8 cellular contexts compared by ENCODE assay signal in the genomic region with DNA sequence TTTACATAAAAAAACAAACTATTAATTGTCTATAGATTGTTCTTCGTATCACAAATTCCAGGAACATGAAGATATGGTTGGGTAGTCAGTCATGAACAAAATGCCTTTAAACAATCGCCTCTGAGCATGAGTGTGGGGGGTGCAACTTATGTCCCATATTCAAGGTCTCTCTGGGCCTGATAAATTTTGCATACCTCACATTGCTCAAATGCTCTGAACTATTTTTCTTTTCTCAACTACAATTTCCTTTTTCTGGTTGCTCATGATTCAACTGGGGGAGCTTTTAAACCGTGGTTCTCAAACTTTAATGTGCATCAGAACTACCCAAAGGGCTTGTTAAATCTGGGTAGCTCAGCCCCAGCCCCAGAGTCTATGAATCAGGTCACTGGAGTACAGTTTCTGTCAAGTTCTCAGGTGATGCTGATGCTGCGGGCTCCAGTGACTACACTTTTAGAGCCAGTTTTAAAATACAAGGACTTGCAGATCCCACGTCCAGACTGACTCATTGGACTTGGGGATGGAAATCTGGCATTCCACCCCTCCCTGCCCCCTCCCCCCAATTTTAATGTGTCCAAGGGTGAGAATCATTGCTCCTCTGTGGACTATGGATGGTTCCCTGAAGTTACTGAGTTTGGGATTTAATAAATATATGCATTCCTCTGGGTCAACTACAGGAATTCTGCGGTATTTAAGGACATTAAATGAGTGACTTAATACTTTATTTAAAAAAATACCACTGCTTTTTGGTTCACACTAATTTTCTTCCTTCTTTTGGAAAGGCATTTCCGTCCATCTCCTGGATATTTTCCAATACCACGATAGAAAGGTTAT. TPM values are rescaled to one million over a fixed set of nuclear protein-coding genes. Genes with fewer than 3 reads are reported as not detected.
DNase-seq lines count a peak whose midpoint lies in the region; ATAC-seq and TF ChIP-seq lines count a peak whose summit lies in the region.

No MANE protein-coding gene starts in this region.

- TF ChIP-seq CTCF in H9 (conservative IDR thresholded peaks at IDR 0.05), result no peak
- no peak for TF ChIP-seq CTCF in GM10266 (IDR thresholded peaks at IDR 0.05; ENCODE audit: control insufficient read depth, insufficient read depth, low read depth, missing control alignments)

- H3K4me3 Mint-ChIP-seq in H9, result peak overlapping the region; percentile 77 to 93
- H3K4me3 Mint-ChIP-seq in activated CD4-positive, alpha-beta memory T cell treated with anti-CD3 and anti-CD28 coated beads, Interleukin-2, amount 10 ng/mL, durations not matched to agents 7 days and 5 days, result peak overlapping the region; percentile 51

- no peak for DNase-seq in H9
- no peak for DNase-seq in activated CD4-positive, alpha-beta memory T cell treated with anti-CD3 and anti-CD28 coated beads, Interleukin-2, amount 10 ng/mL, durations not matched to agents 7 days and 5 days
- DNase-seq in germinal center (ENCODE audit: low spot score), result peak; percentile 6
- no peak for DNase-seq in NCI-H1092 treated with DMSO at 0.1 percent for 48 hours (lab: John Stamatoyannopoulos, UW)
- DNase-seq in GM10266 (ENCODE audit: extremely low spot score), result no peak
- no peak for DNase-seq in NCI-H82 treated with DMSO at 0.1 percent for 48 hours (lab: John Stamatoyannopoulos, UW; ENCODE audit: unreplicated experiment)

- no peak overlapping the region for H4K8ac ChIP-seq in H9 (replicated peaks; ENCODE audit: insufficient read length, low read depth, low read length)

- no peak overlapping the region for H3K18ac ChIP-seq in H9 (ENCODE audit: insufficient read length, low read depth, low read length)

- 0 out of 2 replicates have a peak, but pooled peaks cover 5% of the 10 kb centered on the region for H3K4me1 ChIP-seq in H9 (ENCODE audit: insufficient read depth, low read length)

- H2AFZ ChIP-seq in H9 (ENCODE audit: low read length), result no peak overlapping the region

- no peak overlapping the region for H2BK5ac ChIP-seq in H9 (ENCODE audit: insufficient read length, low read length)

- H3K9me3 ChIP-seq in H9 (ENCODE audit: control insufficient read depth, low read depth, low read length), result no peaks in the 10 kb centered on the region

- no peaks in the 10 kb centered on the region for H3K27me3 Mint-ChIP-seq in H9 (ENCODE audit: low read depth)
- no peaks in the 10 kb centered on the region for H3K27me3 Mint-ChIP-seq in activated CD4-positive, alpha-beta memory T cell treated with anti-CD3 and anti-CD28 coated beads, Interleukin-2, amount 10 ng/mL, durations not matched to agents 7 days and 5 days

- ATAC-seq in HG03135 (IDR thresholded peaks at IDR 0.05; ENCODE audit: unreplicated experiment), result no peak

- CTCF ChIA-PET in activated CD4-positive, alpha-beta memory T cell treated with anti-CD3 and anti-CD28 coated beads, Interleukin-2, amount 10 ng/mL, durations not matched to agents 7 days and 5 days (lab: Charles Lee), result no interaction called here

- H3T11ph ChIP-seq in H9 (ENCODE audit: low read length), result no peak overlapping the region

- H3K79me2 ChIP-seq in H9 (ENCODE audit: insufficient read depth, low read length), result peaks cover 2% of the 10 kb centered on the region; the same call in 1 of the 2 replicates

- no peaks in the 10 kb centered on the region for H3K79me1 ChIP-seq in H9 (ENCODE audit: insufficient read depth, low read depth, low read length, poor library complexity, severe bottlenecking)

- no peak overlapping the region for H2AK5ac ChIP-seq in H9 (ENCODE audit: insufficient read length, low read length)

- no peak overlapping the region for H2BK15ac ChIP-seq in H9 (ENCODE audit: low read depth, low read length)

- no peak overlapping the region for H4K5ac ChIP-seq in H9 (ENCODE audit: insufficient read length, low read depth, low read length)

- H3K23ac ChIP-seq in H9 (ENCODE audit: insufficient read length, low read depth, low read length), result no peak overlapping the region

- H3K56ac ChIP-seq in H9 (ENCODE audit: insufficient read length, low read depth, low read length), result no peak overlapping the region

- no peak overlapping the region for H3K9ac ChIP-seq in H9 (ENCODE audit: extremely low read depth, insufficient read length, low read length)

- WGBS in H9 (ENCODE audit: extremely low coverage, insufficient read length, low lambda C conversion rate), result no CpG with 5 or more reads among the region's 8 CpGs

- H3K27ac Mint-ChIP-seq in H9, result peak overlapping the region in 1 of 3 experiments; percentile 82; a peak in 1 of 7 replicates
- no peak overlapping the region for H3K27ac Mint-ChIP-seq in activated CD4-positive, alpha-beta memory T cell treated with anti-CD3 and anti-CD28 coated beads, Interleukin-2, amount 10 ng/mL, durations not matched to agents 7 days and 5 days

- H3K4me2 ChIP-seq in H9 (ENCODE audit: insufficient read depth, insufficient read length, low read length), result peak overlapping the region; percentile 71

- peaks cover 7% of the 10 kb centered on the region for H3K23me2 ChIP-seq in H9 (ENCODE audit: insufficient read length, low read depth, low read length, poor library complexity, severe bottlenecking)

- no peak overlapping the region for H2BK120ac ChIP-seq in H9 (ENCODE audit: low read depth, low read length, poor library complexity, severe bottlenecking)

- H3K36me3 Mint-ChIP-seq in H9 (ENCODE audit: insufficient read depth in 1 of 3, low read depth in 3 of 3), result no peaks in the 10 kb centered on the region
- H3K36me3 Mint-ChIP-seq in activated CD4-positive, alpha-beta memory T cell treated with anti-CD3 and anti-CD28 coated beads, Interleukin-2, amount 10 ng/mL, durations not matched to agents 7 days and 5 days (ENCODE audit: low read depth), result peaks cover 10% of the 10 kb centered on the region

- peaks cover 44 to 46% of the 10 kb centered on the region in 2 experiments for H3K4me1 Mint-ChIP-seq in H9
- peaks cover 44% of the 10 kb centered on the region for H3K4me1 Mint-ChIP-seq in activated CD4-positive, alpha-beta memory T cell treated with anti-CD3 and anti-CD28 coated beads, Interleukin-2, amount 10 ng/mL, durations not matched to agents 7 days and 5 days

- H4K91ac ChIP-seq in H9 (ENCODE audit: insufficient read length, low read depth, low read length), result no peak overlapping the region

- no peaks in the 10 kb centered on the region; a peak in 1 of 5 replicates for H3K9me3 Mint-ChIP-seq in H9
- H3K9me3 Mint-ChIP-seq in activated CD4-positive, alpha-beta memory T cell treated with anti-CD3 and anti-CD28 coated beads, Interleukin-2, amount 10 ng/mL, durations not matched to agents 7 days and 5 days, result no peaks in the 10 kb centered on the region

- H3K14ac ChIP-seq in H9 (ENCODE audit: insufficient read depth, low read length), result no peak overlapping the region

- no peaks in the 10 kb centered on the region for H3K27me3 ChIP-seq in H9 (ENCODE audit: insufficient read depth, low read length)

- no peak overlapping the region for H3K27ac ChIP-seq in H9 (ENCODE audit: insufficient read length, low read depth, low read length)
- peak overlapping the region in 19 of 21 experiments; percentile 94 to 100 (median 98) for H3K27ac ChIP-seq in skin epidermis

- H4K20me1 ChIP-seq in H9 (ENCODE audit: control insufficient read depth, insufficient read depth, insufficient read length), result no peaks in the 10 kb centered on the region

- H2BK12ac ChIP-seq in H9 (ENCODE audit: insufficient read length, low read depth, low read length), result no peak overlapping the region

- no peak overlapping the region for H2BK20ac ChIP-seq in H9 (ENCODE audit: low read depth, low read length, poor library complexity, severe bottlenecking)

- POLR2A ChIA-PET in activated CD4-positive, alpha-beta memory T cell treated with anti-CD3 and anti-CD28 coated beads, Interleukin-2, amount 10 ng/mL, durations not matched to agents 7 days and 5 days (lab: Charles Lee), result interaction anchor here (0.9 to 1.4 kb wide), 3 partner anchors 49 to 101 kb away, joined by 3 to 5 read pairs (median 5); no protein-coding TSS in a partner anchor

- peak overlapping the region in 5 of 7 experiments; percentile 48 to 71 (median 62) for H3K4me3 ChIP-seq in skin epidermis

- no peak overlapping the region for H3K4ac ChIP-seq in H9 (ENCODE audit: low read depth, low read length)

RNA-seq across cellular contexts. Expression of a gene that starts 1.5 kb away (rescaled TPM):
- 46.0 and 46.3 TPM in 2 replicates for total RNA-seq in H9 (2021)
- total RNA-seq in activated CD4-positive, alpha-beta memory T cell treated with anti-CD3 and anti-CD28 coated beads, Interleukin-2, amount 10 ng/mL, durations not matched to agents 7 days and 5 days, result 10 to 100 TPM; 20.5 to 27.3 TPM
